1 cellular context compared by ENCODE assay signal in the genomic region with DNA sequence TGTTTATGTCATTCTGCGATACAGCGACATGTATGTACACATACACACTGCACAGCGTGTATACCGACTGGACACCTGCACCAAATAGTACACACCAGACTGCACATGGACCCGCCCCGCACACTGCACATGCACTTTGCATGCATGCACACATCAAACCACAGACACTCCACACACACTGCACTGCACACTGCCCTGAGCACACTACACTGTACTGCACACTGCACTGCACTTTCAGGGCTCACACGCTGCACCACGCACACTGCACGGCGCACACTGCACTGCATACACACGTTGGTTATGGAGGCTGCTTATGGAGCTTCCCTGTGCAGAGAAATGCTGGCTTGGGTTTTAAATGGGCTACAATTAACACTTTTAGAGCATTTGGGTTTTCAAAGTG.
TF ChIP-seq lines count a peak whose summit lies in the region.

No MANE protein-coding gene starts in this region.

TF ChIP-seq in WTC11, 78 proteins besides CTCF, POLR2A, EP300 and RAD21 (continued from another document):
- TF ChIP-seq, protein P1, sequence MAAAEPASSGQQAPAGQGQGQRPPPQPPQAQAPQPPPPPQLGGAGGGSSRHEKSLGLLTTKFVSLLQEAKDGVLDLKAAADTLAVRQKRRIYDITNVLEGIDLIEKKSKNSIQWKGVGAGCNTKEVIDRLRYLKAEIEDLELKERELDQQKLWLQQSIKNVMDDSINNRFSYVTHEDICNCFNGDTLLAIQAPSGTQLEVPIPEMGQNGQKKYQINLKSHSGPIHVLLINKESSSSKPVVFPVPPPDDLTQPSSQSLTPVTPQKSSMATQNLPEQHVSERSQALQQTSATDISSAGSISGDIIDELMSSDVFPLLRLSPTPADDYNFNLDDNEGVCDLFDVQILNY (CRISPR knock-in tag; IDR thresholded peaks at IDR 0.05): no peak
- no peak for TF ChIP-seq CDX4 (CRISPR knock-in tag; IDR thresholded peaks at IDR 0.05; ENCODE audit: borderline replicate concordance)
- TF ChIP-seq ZNF423 (CRISPR knock-in tag; IDR thresholded peaks at IDR 0.05): no peak
- TF ChIP-seq, protein P2, sequence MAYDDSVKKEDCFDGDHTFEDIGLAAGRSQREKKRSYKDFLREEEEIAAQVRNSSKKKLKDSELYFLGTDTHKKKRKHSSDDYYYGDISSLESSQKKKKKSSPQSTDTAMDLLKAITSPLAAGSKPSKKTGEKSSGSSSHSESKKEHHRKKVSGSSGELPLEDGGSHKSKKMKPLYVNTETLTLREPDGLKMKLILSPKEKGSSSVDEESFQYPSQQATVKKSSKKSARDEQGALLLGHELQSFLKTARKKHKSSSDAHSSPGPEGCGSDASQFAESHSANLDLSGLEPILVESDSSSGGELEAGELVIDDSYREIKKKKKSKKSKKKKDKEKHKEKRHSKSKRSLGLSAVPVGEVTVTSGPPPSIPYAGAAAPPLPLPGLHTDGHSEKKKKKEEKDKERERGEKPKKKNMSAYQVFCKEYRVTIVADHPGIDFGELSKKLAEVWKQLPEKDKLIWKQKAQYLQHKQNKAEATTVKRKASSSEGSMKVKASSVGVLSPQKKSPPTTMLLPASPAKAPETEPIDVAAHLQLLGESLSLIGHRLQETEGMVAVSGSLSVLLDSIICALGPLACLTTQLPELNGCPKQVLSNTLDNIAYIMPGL (CRISPR knock-in tag; IDR thresholded peaks at IDR 0.05): no peak
- TF ChIP-seq CREM (CRISPR knock-in tag; IDR thresholded peaks at IDR 0.05): no peak
- no peak for TF ChIP-seq ESRRA (CRISPR knock-in tag; IDR thresholded peaks at IDR 0.05; ENCODE audit: borderline replicate concordance)
- no peak for TF ChIP-seq ERG (CRISPR knock-in tag; IDR thresholded peaks at IDR 0.05)
- TF ChIP-seq NR3C1 (CRISPR knock-in tag; conservative IDR thresholded peaks at IDR 0.05; ENCODE audit: low read depth): no peak
- no peak for TF ChIP-seq FOXK1 (CRISPR knock-in tag; IDR thresholded peaks at IDR 0.05)
- no peak for TF ChIP-seq EMX1 (CRISPR knock-in tag; IDR thresholded peaks at IDR 0.05)
